ENCODE assay signal across 24 cellular contexts in genomic region chr13:73522937-73523336, GRCh38.
"Had no signal": no experiment of that assay in that cellular context is flagged by ENCODE, and none has a peak within 500 bp of the region (broad histone marks: within the 10 kb centered on the region; RNA-seq: fewer than 3 reads in every experiment).

No MANE protein-coding gene starts in this region.

- DNase-seq: activated CD4-positive, alpha-beta memory T cell treated with anti-CD3 and anti-CD28 coated beads for 36 hours; activated CD4-positive, alpha-beta T cell treated with anti-CD3 and anti-CD28 coated beads, Interleukin-2, amount 10 ng/mL, durations not matched to agents 24 days and 14 days; activated CD4-positive, CD25-positive, alpha-beta regulatory T cell treated with anti-CD3 and anti-CD28 coated beads, Interleukin-2, amount 50 U/mL, for 72 hours; activated gamma-delta T cell treated with Interleukin-2 at 50 U/mL for 16 hours; activated naive CD4-positive, alpha-beta T cell treated with anti-CD3 and anti-CD28 coated beads, Interleukin-2, amount 50 U/mL, for 16 hours; activated T-cell treated with anti-CD3 and anti-CD28 coated beads, Interleukin-2, amount 50 U/mL, for 4 hours; adrenal gland; aorta; body of pancreas; dermis blood vessel endothelial cell; effector CD4-positive, alpha-beta T cell; immature natural killer cell; kidney; left colon; midbrain; natural killer cell; posterior cingulate gyrus; right lobe of liver; stimulated activated CD4-positive, alpha-beta T cell treated with anti-CD3 and anti-CD28 coated beads, Interleukin-2, amount 100 ng/mL, for 48 hours; stimulated activated naive CD4-positive, alpha-beta T cell treated with Interleukin-2 at 50 U/mL for 16 hours; T-helper 9 cell had no signal

- H3K27me3 ChIP-seq: adrenal gland, body of pancreas, right lobe of liver, tibial nerve had no signal

- H3K4me1 Mint-ChIP-seq: natural killer cell had no signal

- H3K27me3 Mint-ChIP-seq: activated CD4-positive, alpha-beta memory T cell treated with anti-CD3 and anti-CD28 coated beads for 36 hours; activated CD4-positive, alpha-beta T cell treated with anti-CD3 and anti-CD28 coated beads, Interleukin-2, amount 10 ng/mL, durations not matched to agents 24 days and 14 days; activated T-helper 17 cell treated with anti-CD3 and anti-CD28 coated beads, Interleukin-2, amount 50 U/mL, for 72 hours had no signal

- H3K4me3 ChIP-seq: adrenal gland, body of pancreas, right lobe of liver, tibial nerve had no signal

- ATAC-seq: activated T-cell treated with anti-CD3 and anti-CD28 coated beads, Interleukin-2, amount 50 U/mL, for 4 hours; activated T-helper 17 cell treated with anti-CD3 and anti-CD28 coated beads, Interleukin-2, amount 50 U/mL, for 72 hours; body of pancreas; left colon; natural killer cell; right lobe of liver had no signal

- H3K36me3 ChIP-seq: adrenal gland, right lobe of liver, tibial nerve had no signal

- H3K27ac ChIP-seq: adrenal gland, body of pancreas, right lobe of liver, VCaP had no signal

- H3K27ac Mint-ChIP-seq: activated CD4-positive, alpha-beta memory T cell treated with anti-CD3 and anti-CD28 coated beads for 36 hours; activated CD4-positive, alpha-beta T cell treated with anti-CD3 and anti-CD28 coated beads, Interleukin-2, amount 10 ng/mL, durations not matched to agents 24 days and 14 days; activated T-helper 17 cell treated with anti-CD3 and anti-CD28 coated beads, Interleukin-2, amount 50 U/mL, for 72 hours; immature natural killer cell; natural killer cell had no signal

- H3K9me3 Mint-ChIP-seq: activated CD4-positive, alpha-beta memory T cell treated with anti-CD3 and anti-CD28 coated beads for 36 hours; activated T-cell treated with anti-CD3 and anti-CD28 coated beads, Interleukin-2, amount 50 U/mL, for 4 hours; activated T-helper 17 cell treated with anti-CD3 and anti-CD28 coated beads, Interleukin-2, amount 50 U/mL, for 72 hours; immature natural killer cell; natural killer cell had no signal

- H3K4me1 ChIP-seq: adrenal gland, body of pancreas, right lobe of liver had no signal

- H3K9me3 ChIP-seq: adrenal gland, body of pancreas, right lobe of liver, tibial nerve had no signal

- H3K4me3 Mint-ChIP-seq: activated CD4-positive, alpha-beta memory T cell treated with anti-CD3 and anti-CD28 coated beads for 36 hours; activated CD4-positive, alpha-beta T cell treated with anti-CD3 and anti-CD28 coated beads, Interleukin-2, amount 10 ng/mL, durations not matched to agents 24 days and 14 days; activated T-cell treated with anti-CD3 and anti-CD28 coated beads, Interleukin-2, amount 50 U/mL, for 4 hours; activated T-helper 17 cell treated with anti-CD3 and anti-CD28 coated beads, Interleukin-2, amount 50 U/mL, for 72 hours; immature natural killer cell; natural killer cell had no signal

- H3K36me3 Mint-ChIP-seq: activated CD4-positive, alpha-beta memory T cell treated with anti-CD3 and anti-CD28 coated beads for 36 hours; immature natural killer cell; natural killer cell had no signal
